Comparison of ENCODE assay signal across 8 cellular contexts in genomic region chr17:74204474-74204873, GRCh38. TPM values are rescaled to one million over a fixed set of nuclear protein-coding genes. Genes with fewer than 3 reads are reported as not detected.
DNase-seq lines count a peak whose midpoint lies in the region; ATAC-seq and TF ChIP-seq lines count a peak whose summit lies in the region.

No MANE protein-coding gene starts in this region.

- WGBS in SK-N-SH (ENCODE audit: low lambda C conversion rate): 28% methylated on average over 14 of the region's 14 CpGs

- H3K27me3 ChIP-seq in SK-N-SH (ENCODE audit: insufficient read depth) (no peaks in the 10 kb centered on the region), stomach smooth muscle (ENCODE audit: control insufficient read depth in 1 of 2, insufficient read depth in 2 of 2, low read length in 2 of 2) (peaks cover 10 to 20% of the 10 kb centered on the region in 2 donors)

- H3K27ac ChIP-seq in SK-N-SH (ENCODE audit: low read depth in 2 of 2, low read length in 1 of 2): peak overlapping the region; percentile 63 to 81; a peak in 3 of 4 replicates
- H3K27ac ChIP-seq in stomach smooth muscle (ENCODE audit: low read length): peak overlapping the region; percentile 76

- H3K79me2 ChIP-seq in SK-N-SH (ENCODE audit: insufficient read depth): peaks cover 57% of the 10 kb centered on the region

- no peak overlapping the region for H2AFZ ChIP-seq in SK-N-SH (ENCODE audit: low read depth)

- peak overlapping the region; percentile 93 for H3K4me2 ChIP-seq in SK-N-SH

- peaks cover 30% of the 10 kb centered on the region for H3K27me3 Mint-ChIP-seq in activated naive CD8-positive, alpha-beta T cell treated with anti-CD3 and anti-CD28 coated beads for 36 hours
- peaks cover 5 to 12% (median 10%) of the 10 kb centered on the region in 3 donors for H3K27me3 Mint-ChIP-seq in immature natural killer cell (ENCODE audit: low read depth in 3 of 3)

- H3K36me3 ChIP-seq in SK-N-SH (replicated peaks in 1 of 2; ENCODE audit: control insufficient read depth in 1 of 2, insufficient read depth in 2 of 2, low read length in 1 of 2) (peaks cover 29 to 52% of the 10 kb centered on the region in 2 experiments), stomach smooth muscle (ENCODE audit: control insufficient read depth in 2 of 2, insufficient read depth in 2 of 2, low read length in 2 of 2) (peaks cover 21 to 28% of the 10 kb centered on the region in 2 donors)

- no peaks in the 10 kb centered on the region for H3K9me3 Mint-ChIP-seq in activated naive CD8-positive, alpha-beta T cell treated with anti-CD3 and anti-CD28 coated beads for 36 hours
- no peaks in the 10 kb centered on the region for H3K9me3 Mint-ChIP-seq in immature natural killer cell

- peak overlapping the region; percentile 98 for H3K9ac ChIP-seq in SK-N-SH
- peak overlapping the region; percentile 93 to 97 for H3K9ac ChIP-seq in stomach smooth muscle (ENCODE audit: low read length in 2 of 2)

- no peak for TF ChIP-seq EP300 in SK-N-SH (IDR thresholded peaks at IDR 0.05; ENCODE audit: borderline replicate concordance in 1 of 2, low read depth in 1 of 2, low read length in 1 of 2)

- H3K4me3 ChIP-seq in SK-N-SH (ENCODE audit: low read depth in 2 of 2, low read length in 1 of 2): peak overlapping the region; percentile 72 to 99
- peak overlapping the region; percentile 95 to 97 for H3K4me3 ChIP-seq in stomach smooth muscle (ENCODE audit: low read length in 2 of 2)

- H3K9me3 ChIP-seq in SK-N-SH: no peaks in the 10 kb centered on the region
- H3K9me3 ChIP-seq in stomach smooth muscle (ENCODE audit: control insufficient read depth in 2 of 2, low read length in 2 of 2): no peaks in the 10 kb centered on the region

- peaks cover 22 to 43% of the 10 kb centered on the region in 2 experiments for H3K4me1 ChIP-seq in SK-N-SH (ENCODE audit: control insufficient read depth in 1 of 2, insufficient read depth in 2 of 2, low read depth in 1 of 2, low read length in 1 of 2)
- H3K4me1 ChIP-seq in stomach smooth muscle (ENCODE audit: control insufficient read depth, insufficient read depth, low read length): peaks cover 32% of the 10 kb centered on the region

- H3K4me1 Mint-ChIP-seq in activated naive CD8-positive, alpha-beta T cell treated with anti-CD3 and anti-CD28 coated beads for 36 hours: peaks cover 42% of the 10 kb centered on the region
- H3K4me1 Mint-ChIP-seq in immature natural killer cell: peaks cover 38 to 56% of the 10 kb centered on the region in 2 donors

- no peaks in the 10 kb centered on the region for H3K9me2 ChIP-seq in SK-N-SH

- H3K27ac Mint-ChIP-seq in activated naive CD8-positive, alpha-beta T cell treated with anti-CD3 and anti-CD28 coated beads for 36 hours: peak overlapping the region; percentile 99
- H3K27ac Mint-ChIP-seq in immature natural killer cell: peak overlapping the region; percentile 31 to 95 (median 80)

- TF ChIP-seq RAD21 in SK-N-SH (IDR thresholded peaks at IDR 0.05; ENCODE audit: low read length): no peak

- CTCF ChIA-PET in SK-N-SH (lab: Yijun Ruan, JAX): interaction anchor here (1.0 to 9.1 kb wide), 12 partner anchors 9 to 420 kb away, joined by 3 to 284 read pairs (median 4); no protein-coding TSS in a partner anchor

- peak overlapping the region; percentile 99 for H3K4me3 Mint-ChIP-seq in activated naive CD8-positive, alpha-beta T cell treated with anti-CD3 and anti-CD28 coated beads for 36 hours
- peak overlapping the region; percentile 98 to 100 (median 99) for H3K4me3 Mint-ChIP-seq in immature natural killer cell

- H4K20me1 ChIP-seq in SK-N-SH (ENCODE audit: insufficient read depth): peaks cover 53% of the 10 kb centered on the region

- ATAC-seq in SK-N-SH treated with all-trans-retinoic acid at 6 μM for 48 hours: no peak

- no peak for TF ChIP-seq CTCF in SK-N-SH (IDR thresholded peaks at IDR 0.05)

- POLR2A ChIA-PET in SK-N-SH (lab: Yijun Ruan, JAX): interaction anchor here (0.6 to 1.5 kb wide), 9 partner anchors 9 to 730 kb away, joined by 3 to 5 read pairs (median 3); partner anchors contain the start of gene TTYH2

- peaks cover 48% of the 10 kb centered on the region for H3K36me3 Mint-ChIP-seq in activated naive CD8-positive, alpha-beta T cell treated with anti-CD3 and anti-CD28 coated beads for 36 hours
- peaks cover 7 to 23% (median 11%) of the 10 kb centered on the region in 3 donors for H3K36me3 Mint-ChIP-seq in immature natural killer cell

- peaks cover 41% of the 10 kb centered on the region for H3F3A ChIP-seq in SK-N-SH (replicated peaks; ENCODE audit: insufficient read depth)

- DNase-seq in SK-N-SH (no peak), immature natural killer cell (no peak), SHP77 (lab: John Stamatoyannopoulos, UW) (no peak), GM19238 (ENCODE audit: insufficient read length, low spot score) (no peak), GF-D8 (lab: John Stamatoyannopoulos, UW) (no peak)
- DNase-seq in activated naive CD8-positive, alpha-beta T cell treated with anti-CD3 and anti-CD28 coated beads for 36 hours: no peak

TF ChIP-seq in SK-N-SH, 30 proteins besides CTCF, POLR2A, EP300 and RAD21:
- no peak for TF ChIP-seq FOXJ3 (CRISPR knock-in tag; IDR thresholded peaks at IDR 0.05)

TF ChIP-seq in SK-N-SH treated with all-trans-retinoic acid at 6 μM for 48 hours, 23 proteins besides CTCF, POLR2A, EP300 and RAD21:
- TF ChIP-seq ZFP30 (CRISPR knock-in tag; IDR thresholded peaks at IDR 0.05) (no peak), ARNTL (CRISPR knock-in tag; IDR thresholded peaks at IDR 0.05; ENCODE audit: borderline replicate concordance, low read depth) (no peak), PPARA (CRISPR knock-in tag; IDR thresholded peaks at IDR 0.05; ENCODE audit: borderline replicate concordance) (no peak), BACH2 (CRISPR knock-in tag; IDR thresholded peaks at IDR 0.05; ENCODE audit: borderline replicate concordance) (no peak), PATZ1 (CRISPR knock-in tag; IDR thresholded peaks at IDR 0.05; ENCODE audit: borderline replicate concordance) (no peak), ZNF8 (CRISPR knock-in tag; IDR thresholded peaks at IDR 0.05) (no peak), ZFP3 (CRISPR knock-in tag; IDR thresholded peaks at IDR 0.05) (no peak), CSDC2 (CRISPR knock-in tag; IDR thresholded peaks at IDR 0.05) (no peak)

RNA-seq across cellular contexts. Expression of gene RPL38, which starts 1.0 kb away (rescaled TPM):
- polyA plus RNA-seq in SK-N-SH (2012; rRNA removed) (816 and 4,154 TPM in 2 replicates), immature natural killer cell (1,000 to 10,000 TPM in 1 of 3 donors, 100 to 1,000 TPM in 2; 638 to 1,583 (median 956) TPM)
- 2,004 and 5,521 TPM in 2 replicates for polyA plus RNA-seq in SK-N-SH (2012; cell fraction: cytosol; rRNA removed)
- 1,163 and 1,372 TPM in 2 replicates for polyA plus RNA-seq in SK-N-SH (2012; cell fraction: nucleus; rRNA removed)
- total RNA-seq in activated naive CD8-positive, alpha-beta T cell treated with anti-CD3 and anti-CD28 coated beads for 36 hours: 1,000 to 10,000 TPM; 1,601 to 1,608 TPM

RNA-seq across cellular contexts. Expression of gene TTYH2, which starts 8.9 kb away (rescaled TPM):
- 16.1 and 17.0 TPM in 2 replicates for polyA plus RNA-seq in SK-N-SH (2012; rRNA removed)
- polyA plus RNA-seq in SK-N-SH (2012; cell fraction: cytosol; rRNA removed): 4.9 and 7.7 TPM in 2 replicates
- polyA plus RNA-seq in SK-N-SH (2012; cell fraction: nucleus; rRNA removed): 24.7 and 28.8 TPM in 2 replicates
- total RNA-seq in activated naive CD8-positive, alpha-beta T cell treated with anti-CD3 and anti-CD28 coated beads for 36 hours: 1 to 10 TPM; 5.6 to 6.5 TPM
- 1 to 10 TPM in 2 of 3 donors, under 1 TPM in 1; 0.15 to 2.0 (median 1.1) TPM for polyA plus RNA-seq in immature natural killer cell
